In genomic region chr4:24103434-24104168, GRCh38 we compare ENCODE assay signal across 24 cellular contexts.
DNase-seq lines count a peak whose midpoint lies in the region; ATAC-seq, FAIRE-seq and TF ChIP-seq lines count a peak whose summit lies in the region.
"Had no signal": no experiment of that assay in that cellular context is flagged by ENCODE, and none has a peak within 500 bp of the region (broad histone marks: within the 10 kb centered on the region; RNA-seq: fewer than 3 reads in every experiment).

No MANE protein-coding gene starts in this region.

- H3K27ac Mint-ChIP-seq in T-cell: no peak overlapping the region
- H3K27ac Mint-ChIP-seq: CD8-positive, alpha-beta memory T cell; endodermal cell had no signal

- TF ChIP-seq EP300 in HepG2 (IDR thresholded peaks at IDR 0.05; ENCODE audit: low read depth in 2 of 2, low read length in 2 of 2) (no peak), HepG2 (CRISPR knock-in tag; IDR thresholded peaks at IDR 0.05; ENCODE audit: borderline replicate concordance) (no peak)

- H3K36me3 Mint-ChIP-seq in T-cell: no peaks in the 10 kb centered on the region
- H3K36me3 Mint-ChIP-seq: CD8-positive, alpha-beta memory T cell had no signal

- in situ Hi-C loops in HepG2 (cut with HindIII; ENCODE audit: extremely low pct_ligation_motif_present, low pct_unique_long_range_greater_than_20kb): no loop called here

- CTCF ChIA-PET in HepG2 (lab: Yijun Ruan, JAX; ENCODE audit: low intra/inter-chr PET ratio, low total read pairs): no interaction called here
- CTCF ChIA-PET in T-cell (lab: Charles Lee): no interaction called here

- H3K4me3 ChIP-seq in right lobe of liver (no peak overlapping the region), HepG2 (replicated peaks in 1 of 3; ENCODE audit: insufficient read depth in 1 of 3, low read depth in 2 of 3, low read length in 3 of 3) (no peak overlapping the region), fibroblast of mammary gland (ENCODE audit: control insufficient read depth, low read depth, low read length) (no peak overlapping the region)
- H3K4me3 ChIP-seq: A549, PC-9, thoracic aorta had no signal

- H3K4me3 Mint-ChIP-seq in T-cell: no peak overlapping the region
- H3K4me3 Mint-ChIP-seq: CD8-positive, alpha-beta memory T cell; endodermal cell had no signal

- peaks cover 0 to 3% (median 3%) of the 10 kb centered on the region in 3 donors for H3K9me3 Mint-ChIP-seq in T-cell
- H3K9me3 Mint-ChIP-seq: endodermal cell had no signal

- H3K27ac ChIP-seq in right lobe of liver (peak overlapping the region in 2 of 3 donors; percentile 36 to 45), HepG2 (ENCODE audit: extremely low read length, insufficient read depth, low read length) (no peak overlapping the region)
- H3K27ac ChIP-seq: HL-60, KMS-11, parathyroid adenoma, PC-9, thoracic aorta, VCaP had no signal

- POLR2A ChIA-PET in HepG2 (lab: Yijun Ruan, JAX): no interaction called here
- POLR2A ChIA-PET in T-cell (lab: Charles Lee): no interaction called here

- peaks cover 0 to 7% of the 10 kb centered on the region in 2 donors for H3K27me3 Mint-ChIP-seq in T-cell

- H3K36me3 ChIP-seq in right lobe of liver: no peaks in the 10 kb centered on the region
- no peaks in the 10 kb centered on the region for H3K36me3 ChIP-seq in HepG2 (replicated peaks in 1 of 2; ENCODE audit: control insufficient read depth in 1 of 2, insufficient read depth in 2 of 2, low read length in 2 of 2)
- H3K36me3 ChIP-seq: thoracic aorta had no signal

- intact Hi-C loops in right lobe of liver (cut with DNase I) (no loop called here), HepG2 (cut with micrococcal nuclease; ENCODE audit: unreplicated experiment) (no loop called here)

- DNase-seq in right lobe of liver: no peak
- no peak for DNase-seq in HepG2 (ENCODE audit: low spot score)
- DNase-seq in fibroblast of mammary gland (ENCODE audit: low read depth): peak; percentile 79
- peak; percentile 24 for DNase-seq in midbrain (lab: John Stamatoyannopoulos, UW)
- no peak for DNase-seq in T-cell
- DNase-seq: activated gamma-delta T cell treated with Interleukin-2 at 50 U/mL for 16 hours; CD8-positive, alpha-beta memory T cell; endodermal cell; NCI-H146; PC-9; SW 1271 had no signal

- TF ChIP-seq RAD21 in HepG2 (CRISPR knock-in tag; IDR thresholded peaks at IDR 0.05): no peak

- no peak overlapping the region for H3K9ac ChIP-seq in HepG2 (ENCODE audit: insufficient read depth, low read depth, low read length)
- H3K9ac ChIP-seq: KMS-11, parathyroid adenoma had no signal

- no peak overlapping the region for H3K4me2 ChIP-seq in HepG2 (ENCODE audit: low read depth, low read length)
- H3K4me2 ChIP-seq: A549, KMS-11, PC-9 had no signal

- no peak overlapping the region for H2AFZ ChIP-seq in HepG2 (ENCODE audit: low read length)
- H2AFZ ChIP-seq: parathyroid adenoma, PC-9 had no signal

- ATAC-seq in right lobe of liver (no peak), HepG2 (no peak), HG03135 (IDR thresholded peaks at IDR 0.05; ENCODE audit: unreplicated experiment) (no peak), HG03175 (IDR thresholded peaks at IDR 0.05; ENCODE audit: unreplicated experiment) (no peak), T-cell (replicated peaks in 1 of 4) (no peak), HG02938 (IDR thresholded peaks at IDR 0.05; ENCODE audit: unreplicated experiment) (no peak)
- ATAC-seq: A549, HCT116 had no signal

- no peaks in the 10 kb centered on the region for H3K27me3 ChIP-seq in right lobe of liver
- no peaks in the 10 kb centered on the region for H3K27me3 ChIP-seq in HepG2 (ENCODE audit: control insufficient read depth in 1 of 2, insufficient read depth in 2 of 2, low read length in 2 of 2)

- H3K4me1 Mint-ChIP-seq in T-cell: no peaks in the 10 kb centered on the region
- H3K4me1 Mint-ChIP-seq: CD8-positive, alpha-beta memory T cell; endodermal cell had no signal

- BruUV-seq in HepG2 (replicated peaks; lab: Mats Ljungman, UMichigan): no TSS peak

- FAIRE-seq in HepG2 (lab: Jason Lieb, UNC): no peak
- FAIRE-seq: A549, bronchial epithelial cell, GM12891, keratinocyte had no signal

- no peaks in the 10 kb centered on the region for H4K20me1 ChIP-seq in HepG2 (ENCODE audit: insufficient read depth, low read length)

- H3K9me3 ChIP-seq in right lobe of liver (no peaks in the 10 kb centered on the region), HepG2 (ENCODE audit: low read length) (no peaks in the 10 kb centered on the region)
- H3K9me3 ChIP-seq: A549, thoracic aorta had no signal

- 59% methylated on average over 16 of the region's 16 CpGs for WGBS in right lobe of liver (ENCODE audit: insufficient coverage, low coverage, low lambda C conversion rate, missing lambda C conversion rate)
- WGBS in HepG2 (ENCODE audit: low lambda C conversion rate): 54% methylated on average over 16 of the region's 16 CpGs

- TF ChIP-seq CTCF in right lobe of liver (IDR thresholded peaks at IDR 0.05): no peak
- TF ChIP-seq CTCF in HepG2 (CRISPR knock-in tag; IDR thresholded peaks at IDR 0.05): no peak
- TF ChIP-seq CTCF in fibroblast of mammary gland (conservative IDR thresholded peaks at IDR 0.05; ENCODE audit: control insufficient read depth, insufficient read depth, low read depth, low read length): no peak

- H3K79me2 ChIP-seq in HepG2 (ENCODE audit: insufficient read depth, low read length): no peaks in the 10 kb centered on the region
- H3K79me2 ChIP-seq: parathyroid adenoma had no signal

- H3K4me1 ChIP-seq in right lobe of liver (peaks cover 0 to 18% (median 7%) of the 10 kb centered on the region in 4 donors), HepG2 (ENCODE audit: insufficient read depth, low read length) (no peaks in the 10 kb centered on the region)
- H3K4me1 ChIP-seq: A549, parathyroid adenoma had no signal

- no peak for TF ChIP-seq POLR2A in right lobe of liver (IDR thresholded peaks at IDR 0.05)
- no peak for TF ChIP-seq POLR2A in HepG2 (IDR thresholded peaks at IDR 0.05; ENCODE audit: insufficient read depth in 1 of 2, low read depth in 2 of 2, low read length in 2 of 2)

TF ChIP-seq in HepG2, 621 proteins besides CTCF, POLR2A, EP300 and RAD21:
- TF ChIP-seq ZBTB8A (CRISPR knock-in tag; IDR thresholded peaks at IDR 0.05; ENCODE audit: borderline replicate concordance, low read depth): no peak
- no peak for TF ChIP-seq KLF9 (CRISPR knock-in tag; IDR thresholded peaks at IDR 0.05; ENCODE audit: low read depth)
- TF ChIP-seq HMGA1 (CRISPR knock-in tag; conservative IDR thresholded peaks at IDR 0.05): no peak
- TF ChIP-seq ZNF251 (CRISPR knock-in tag; IDR thresholded peaks at IDR 0.05): no peak
- no peak for TF ChIP-seq ZNF281 (CRISPR knock-in tag; IDR thresholded peaks at IDR 0.05; ENCODE audit: borderline replicate concordance)
- no peak for TF ChIP-seq PBX3 (CRISPR knock-in tag; IDR thresholded peaks at IDR 0.05; ENCODE audit: borderline replicate concordance)
- TF ChIP-seq ZNF24 (IDR thresholded peaks at IDR 0.05): no peak
- no peak for TF ChIP-seq ZNF713 (CRISPR knock-in tag; IDR thresholded peaks at IDR 0.05)
- no peak for TF ChIP-seq NCOR1 (IDR thresholded peaks at IDR 0.05; ENCODE audit: borderline replicate concordance, low read length)

Comparison
In these comparisons a context has a peak if more than half of its experiments do, and no peak if none do; other contexts are left out.
1. DNase-seq: peak in fibroblast of mammary gland (single experiment) and midbrain (single experiment); none in right lobe of liver (0 of 3), HepG2 (single experiment) and T-cell (0 of 34).